ENCODE assay signal across 19 cellular contexts in the genomic region with DNA sequence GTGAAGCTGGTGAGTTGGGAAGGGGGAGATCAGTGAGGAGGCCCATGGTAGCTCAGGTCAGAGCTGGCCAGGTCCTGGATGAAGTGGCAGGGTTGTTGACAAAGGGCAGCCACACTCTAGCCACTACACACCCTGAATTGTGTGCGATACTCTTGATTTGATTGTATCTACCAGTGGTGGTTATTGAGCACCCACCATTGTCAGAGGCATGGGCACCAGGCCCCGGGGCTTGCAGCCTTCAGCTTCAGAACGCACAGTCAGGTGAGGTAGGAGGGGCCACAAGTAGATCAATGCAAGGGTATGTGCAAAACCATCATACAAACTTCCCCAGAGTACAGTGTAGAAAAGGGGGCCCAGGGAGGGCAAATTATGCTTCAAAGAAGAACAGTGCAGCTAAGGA. TPM values are rescaled to one million over a fixed set of nuclear protein-coding genes. Genes with fewer than 3 reads are reported as not detected.
DNase-seq lines count a peak whose midpoint lies in the region; ATAC-seq and TF ChIP-seq lines count a peak whose summit lies in the region.
"Had no signal": no experiment of that assay in that cellular context is flagged by ENCODE, and none has a peak within 500 bp of the region (broad histone marks: within the 10 kb centered on the region; RNA-seq: fewer than 3 reads in every experiment).

No MANE protein-coding gene starts in this region.

- no peaks in the 10 kb centered on the region for H3K27me3 ChIP-seq in aorta (ENCODE audit: control insufficient read depth in 1 of 2, insufficient read depth in 2 of 2, low read length in 1 of 2)
- no peaks in the 10 kb centered on the region for H3K27me3 ChIP-seq in right lobe of liver
- H3K27me3 ChIP-seq: neutrophil had no signal

- peaks cover 3% of the 10 kb centered on the region for H3K9me3 Mint-ChIP-seq in natural killer cell treated with Interleukin-12 subunit alpha and Interleukin-12 subunit beta and Interleukin-15 and Interleukin-18, amount 100 ng/mL, for 72 hours
- H3K9me3 Mint-ChIP-seq in natural killer cell, result no peaks in the 10 kb centered on the region
- peaks cover 2% of the 10 kb centered on the region for H3K9me3 Mint-ChIP-seq in activated CD4-positive, alpha-beta memory T cell treated with anti-CD3 and anti-CD28 coated beads for 36 hours
- no peaks in the 10 kb centered on the region for H3K9me3 Mint-ChIP-seq in effector memory CD8-positive, alpha-beta T cell
- H3K9me3 Mint-ChIP-seq: activated T-cell treated with anti-CD3 and anti-CD28 coated beads, Interleukin-2, amount 50 U/mL, for 4 hours had no signal

- TF ChIP-seq POLR2A in right lobe of liver (IDR thresholded peaks at IDR 0.05), result no peak

- peaks cover 0 to 1% of the 10 kb centered on the region in 2 donors for H3K36me3 ChIP-seq in aorta (ENCODE audit: control insufficient read depth in 1 of 2, insufficient read depth in 2 of 2, low read length in 1 of 2)
- H3K36me3 ChIP-seq in right lobe of liver, result no peaks in the 10 kb centered on the region
- H3K36me3 ChIP-seq: neutrophil had no signal

- H3K4me1 ChIP-seq in aorta (ENCODE audit: control insufficient read depth in 1 of 2, insufficient read depth in 2 of 2, low read length in 2 of 2) (peaks cover 2 to 4% of the 10 kb centered on the region in 2 donors), right lobe of liver (peaks cover 0 to 3% (median 0%) of the 10 kb centered on the region in 4 donors)

- WGBS in aorta, 2 donors, result 86 to 92% methylated on average over 3 of the region's 3 CpGs
- 100% methylated on average over 3 of the region's 3 CpGs for WGBS in right lobe of liver (ENCODE audit: insufficient coverage, low coverage, low lambda C conversion rate, missing lambda C conversion rate)

- CTCF ChIA-PET in activated CD4-positive, alpha-beta memory T cell treated with anti-CD3 and anti-CD28 coated beads for 36 hours (lab: Charles Lee), result interaction anchor here (0.6 to 1.9 kb wide), 7 partner anchors 15 to 147 kb away, joined by 3 to 5 read pairs (median 3); no protein-coding TSS in a partner anchor

- H3K27ac Mint-ChIP-seq in natural killer cell treated with Interleukin-12 subunit alpha and Interleukin-12 subunit beta and Interleukin-15 and Interleukin-18, amount 100 ng/mL, for 72 hours, result peak overlapping the region; percentile 29 to 72
- H3K27ac Mint-ChIP-seq in natural killer cell, result no peak overlapping the region
- peak overlapping the region; percentile 93 for H3K27ac Mint-ChIP-seq in activated CD4-positive, alpha-beta memory T cell treated with anti-CD3 and anti-CD28 coated beads for 36 hours
- H3K27ac Mint-ChIP-seq in effector memory CD8-positive, alpha-beta T cell, result peak overlapping the region; percentile 12 to 41

- H3K4me1 Mint-ChIP-seq in natural killer cell treated with Interleukin-12 subunit alpha and Interleukin-12 subunit beta and Interleukin-15 and Interleukin-18, amount 100 ng/mL, for 72 hours (ENCODE audit: low read depth in 2 of 2), result peaks cover 37 to 39% of the 10 kb centered on the region in 2 donors
- peaks cover 13 to 40% of the 10 kb centered on the region in 2 donors for H3K4me1 Mint-ChIP-seq in natural killer cell
- H3K4me1 Mint-ChIP-seq in activated CD4-positive, alpha-beta memory T cell treated with anti-CD3 and anti-CD28 coated beads for 36 hours (ENCODE audit: low read depth), result peaks cover 71% of the 10 kb centered on the region
- peaks cover 19 to 37% of the 10 kb centered on the region in 2 donors for H3K4me1 Mint-ChIP-seq in effector memory CD8-positive, alpha-beta T cell (ENCODE audit: low read depth in 2 of 2)

- H3K36me3 Mint-ChIP-seq in natural killer cell treated with Interleukin-12 subunit alpha and Interleukin-12 subunit beta and Interleukin-15 and Interleukin-18, amount 100 ng/mL, for 72 hours, result peaks cover 4% of the 10 kb centered on the region
- no peaks in the 10 kb centered on the region for H3K36me3 Mint-ChIP-seq in natural killer cell
- H3K36me3 Mint-ChIP-seq in activated CD4-positive, alpha-beta memory T cell treated with anti-CD3 and anti-CD28 coated beads for 36 hours, result peaks cover 11% of the 10 kb centered on the region
- H3K36me3 Mint-ChIP-seq in effector memory CD8-positive, alpha-beta T cell (ENCODE audit: insufficient read depth), result no peaks in the 10 kb centered on the region

- ATAC-seq in natural killer cell treated with Interleukin-12 subunit alpha and Interleukin-12 subunit beta and Interleukin-15 and Interleukin-18, amount 100 ng/mL, for 72 hours, result no peak
- no peak for ATAC-seq in natural killer cell
- ATAC-seq in effector memory CD8-positive, alpha-beta T cell (replicated peaks), result no peak
- ATAC-seq in aorta (ENCODE audit: low FRiP score), result no peak
- ATAC-seq in right lobe of liver, result no peak
- no peak for ATAC-seq in HG03520 (IDR thresholded peaks at IDR 0.05; ENCODE audit: unreplicated experiment)
- ATAC-seq: activated T-cell treated with anti-CD3 and anti-CD28 coated beads, Interleukin-2, amount 50 U/mL, for 4 hours; left ventricle myocardium superior; mucosa of descending colon; SK-N-SH treated with all-trans-retinoic acid at 6 μM for 48 hours had no signal

- H3K27ac ChIP-seq in aorta (ENCODE audit: low read depth in 1 of 2, low read length in 2 of 2), result peak overlapping the region; percentile 1 to 74
- no peak overlapping the region for H3K27ac ChIP-seq in right lobe of liver
- H3K27ac ChIP-seq: neutrophil had no signal

- intact Hi-C loops in natural killer cell (cut with micrococcal nuclease) (no loop called here), aorta (cut with DNase I) (no loop called here), right lobe of liver (cut with DNase I) (no loop called here)
- intact Hi-C loops in activated CD4-positive, alpha-beta memory T cell treated with anti-CD3 and anti-CD28 coated beads for 36 hours (cut with micrococcal nuclease), result no loop called here

- no peak overlapping the region for H3K4me3 ChIP-seq in aorta (ENCODE audit: low read length in 2 of 2)
- H3K4me3 ChIP-seq in right lobe of liver, result no peak overlapping the region
- H3K4me3 ChIP-seq: mucosa of descending colon had no signal

- H3K4me3 Mint-ChIP-seq in natural killer cell treated with Interleukin-12 subunit alpha and Interleukin-12 subunit beta and Interleukin-15 and Interleukin-18, amount 100 ng/mL, for 72 hours, result no peak overlapping the region
- no peak overlapping the region for H3K4me3 Mint-ChIP-seq in natural killer cell
- no peak overlapping the region for H3K4me3 Mint-ChIP-seq in activated CD4-positive, alpha-beta memory T cell treated with anti-CD3 and anti-CD28 coated beads for 36 hours
- no peak overlapping the region for H3K4me3 Mint-ChIP-seq in effector memory CD8-positive, alpha-beta T cell
- H3K4me3 Mint-ChIP-seq: activated T-cell treated with anti-CD3 and anti-CD28 coated beads, Interleukin-2, amount 50 U/mL, for 4 hours had no signal

- peaks cover 0 to 6% of the 10 kb centered on the region in 2 donors for H3K27me3 Mint-ChIP-seq in natural killer cell treated with Interleukin-12 subunit alpha and Interleukin-12 subunit beta and Interleukin-15 and Interleukin-18, amount 100 ng/mL, for 72 hours
- peaks cover 0 to 5% of the 10 kb centered on the region in 2 donors for H3K27me3 Mint-ChIP-seq in natural killer cell (ENCODE audit: low read depth in 2 of 2)
- H3K27me3 Mint-ChIP-seq in activated CD4-positive, alpha-beta memory T cell treated with anti-CD3 and anti-CD28 coated beads for 36 hours, result no peaks in the 10 kb centered on the region
- no peaks in the 10 kb centered on the region for H3K27me3 Mint-ChIP-seq in effector memory CD8-positive, alpha-beta T cell

- DNase-seq in natural killer cell treated with Interleukin-12 subunit alpha and Interleukin-12 subunit beta and Interleukin-15 and Interleukin-18, amount 100 ng/mL, for 72 hours (ENCODE audit: low spot score), result no peak
- no peak for DNase-seq in natural killer cell
- DNase-seq in activated CD4-positive, alpha-beta memory T cell treated with anti-CD3 and anti-CD28 coated beads for 36 hours, result no peak
- no peak for DNase-seq in effector memory CD8-positive, alpha-beta T cell
- DNase-seq in aorta, result no peak
- DNase-seq in right lobe of liver, result no peak
- DNase-seq: activated CD4-positive, alpha-beta T cell treated with anti-CD3 and anti-CD28 coated beads for 4 hours; activated T-cell treated with anti-CD3 and anti-CD28 coated beads, Interleukin-2, amount 50 U/mL, for 4 hours; AML-193; Karpas-422; left ventricle myocardium superior; NCI-H1048; NCI-H2029 treated with DMSO at 0.1 percent for 48 hours; NK-92 treated with Interleukin-12 subunit alpha and Interleukin-12 subunit beta, amount 100 ng/mL, for 24 hours; trophoblast cell had no signal

- POLR2A ChIA-PET in activated CD4-positive, alpha-beta memory T cell treated with anti-CD3 and anti-CD28 coated beads for 36 hours (lab: Charles Lee), result interaction anchor here (0.9 to 1.4 kb wide), 3 partner anchors 10 to 47 kb away, joined by 3 to 4 read pairs (median 4); no protein-coding TSS in a partner anchor

- H3K9me3 ChIP-seq in aorta (ENCODE audit: control insufficient read depth, low read length) (no peaks in the 10 kb centered on the region), right lobe of liver (no peaks in the 10 kb centered on the region)
- H3K9me3 ChIP-seq: mucosa of descending colon, neutrophil had no signal

- TF ChIP-seq CTCF in natural killer cell (IDR thresholded peaks at IDR 0.05) (no peak), right lobe of liver (IDR thresholded peaks at IDR 0.05) (no peak)

RNA-seq across cellular contexts. Expression of a gene that starts 38.1 kb away (rescaled TPM):
- 10 to 100 TPM; 19.9 to 39.6 TPM for total RNA-seq in natural killer cell treated with Interleukin-12 subunit alpha and Interleukin-12 subunit beta and Interleukin-15 and Interleukin-18, amount 100 ng/mL, for 72 hours
- total RNA-seq in natural killer cell (10 to 100 TPM; 54.6 to 68.6 (median 57.4) TPM), aorta (100 to 1,000 TPM; 315 to 605 TPM), right lobe of liver (10 to 100 TPM; 17.0 to 50.7 (median 35.9) TPM)
- 100 to 1,000 TPM; 213 to 220 TPM for total RNA-seq in activated CD4-positive, alpha-beta memory T cell treated with anti-CD3 and anti-CD28 coated beads for 36 hours
- 100 to 1,000 TPM in 1 of 2 donors, 10 to 100 TPM in 1; 87.7 to 245 TPM for polyA plus RNA-seq in aorta

Comparison
In these comparisons a context has a peak if more than half of its experiments do, and no peak if none do; other contexts are left out.
1. H3K27ac Mint-ChIP-seq: peak in natural killer cell treated with Interleukin-12 subunit alpha and Interleukin-12 subunit beta and Interleukin-15 and Interleukin-18, amount 100 ng/mL, for 72 hours (2 of 2), activated CD4-positive, alpha-beta memory T cell treated with anti-CD3 and anti-CD28 coated beads for 36 hours (single experiment) and effector memory CD8-positive, alpha-beta T cell (2 of 2); none in natural killer cell (0 of 2).
2. H3K27ac ChIP-seq: peak in aorta (2 of 2); none in right lobe of liver (0 of 3).